In genomic region chr2:128424406-128424805, GRCh38 we compare ENCODE assay signal across 15 cellular contexts.
"Had no signal": no experiment of that assay in that cellular context is flagged by ENCODE, and none has a peak within 500 bp of the region (broad histone marks: within the 10 kb centered on the region; RNA-seq: fewer than 3 reads in every experiment).

No MANE protein-coding gene starts in this region.

- H3K27me3 ChIP-seq: esophagus squamous epithelium, tibial nerve, vagina had no signal

- H3K27me3 Mint-ChIP-seq: activated naive CD8-positive, alpha-beta T cell treated with anti-CD3 and anti-CD28 coated beads, Interleukin-2, amount 50 U/mL, for 24 hours had no signal

- ATAC-seq: activated naive CD8-positive, alpha-beta T cell treated with anti-CD3 and anti-CD28 coated beads, Interleukin-2, amount 50 U/mL, for 24 hours; left ventricle myocardium superior; stimulated activated memory B cell treated with anti-CD40 and anti-IgM and Interleukin-4, amounts not matched to agents 10 μg/mL and 1 μg/mL and 100 μg/mL, for 72 hours had no signal

- H3K27ac Mint-ChIP-seq: activated B cell treated with CpG ODN at 0.5 μM for 24 hours; activated CD4-positive, alpha-beta T cell treated with anti-CD3 and anti-CD28 coated beads, Interleukin-2, amount 10 ng/mL, durations not matched to agents 7 days and 5 days; activated naive CD8-positive, alpha-beta T cell treated with anti-CD3 and anti-CD28 coated beads, Interleukin-2, amount 50 U/mL, for 24 hours; activated T-helper 1 cell treated with anti-CD3 and anti-CD28 coated beads, Interleukin-12 subunit alpha, Interleukin-12 subunit beta, Interleukin-2, Interleukin-4 antibody, amounts not matched to agents 30 ng/mL and 10 ng/mL and 1 ng/mL, durations not matched to agents 14 hours and 24 hours and 36 hours; stimulated activated memory B cell treated with anti-CD40 and anti-IgM and Interleukin-4, amounts not matched to agents 10 μg/mL and 1 μg/mL and 100 μg/mL, for 72 hours had no signal

- H3K9me3 Mint-ChIP-seq: activated T-helper 1 cell treated with anti-CD3 and anti-CD28 coated beads, Interleukin-12 subunit alpha, Interleukin-12 subunit beta, Interleukin-2, Interleukin-4 antibody, amounts not matched to agents 30 ng/mL and 10 ng/mL and 1 ng/mL, durations not matched to agents 14 hours and 24 hours and 36 hours had no signal

- H3K4me1 Mint-ChIP-seq: activated B cell treated with CpG ODN at 0.5 μM for 24 hours; activated CD4-positive, alpha-beta T cell treated with anti-CD3 and anti-CD28 coated beads, Interleukin-2, amount 10 ng/mL, durations not matched to agents 7 days and 5 days; activated naive CD8-positive, alpha-beta T cell treated with anti-CD3 and anti-CD28 coated beads, Interleukin-2, amount 50 U/mL, for 24 hours; stimulated activated memory B cell treated with anti-CD40 and anti-IgM and Interleukin-4, amounts not matched to agents 10 μg/mL and 1 μg/mL and 100 μg/mL, for 72 hours had no signal

- H3K9me3 ChIP-seq: esophagus squamous epithelium had no signal

- H3K4me3 Mint-ChIP-seq: activated B cell treated with CpG ODN at 0.5 μM for 24 hours; activated CD4-positive, alpha-beta T cell treated with anti-CD3 and anti-CD28 coated beads, Interleukin-2, amount 10 ng/mL, durations not matched to agents 7 days and 5 days; activated naive CD8-positive, alpha-beta T cell treated with anti-CD3 and anti-CD28 coated beads, Interleukin-2, amount 50 U/mL, for 24 hours; activated T-helper 1 cell treated with anti-CD3 and anti-CD28 coated beads, Interleukin-12 subunit alpha, Interleukin-12 subunit beta, Interleukin-2, Interleukin-4 antibody, amounts not matched to agents 30 ng/mL and 10 ng/mL and 1 ng/mL, durations not matched to agents 14 hours and 24 hours and 36 hours; stimulated activated memory B cell treated with anti-CD40 and anti-IgM and Interleukin-4, amounts not matched to agents 10 μg/mL and 1 μg/mL and 100 μg/mL, for 72 hours had no signal

- H3K27ac ChIP-seq: esophagus squamous epithelium, vagina had no signal

- H3K4me3 ChIP-seq: esophagus squamous epithelium, tibial nerve, vagina had no signal

- H3K36me3 ChIP-seq: esophagus squamous epithelium, tibial nerve, vagina had no signal

- H3K4me1 ChIP-seq: tibial nerve, vagina had no signal

- DNase-seq: activated B cell treated with CpG ODN at 0.5 μM for 24 hours; activated CD4-positive, alpha-beta T cell treated with anti-CD3 and anti-CD28 coated beads, Interleukin-2, amount 10 ng/mL, durations not matched to agents 7 days and 5 days; activated naive CD4-positive, alpha-beta T cell treated with Interleukin-2 at 50 U/mL for 16 hours; activated naive CD8-positive, alpha-beta T cell treated with anti-CD3 and anti-CD28 coated beads, Interleukin-2, amount 50 U/mL, for 24 hours; effector CD4-positive, alpha-beta T cell; esophagus squamous epithelium; glutamatergic neuron; hypothalamus; left ventricle myocardium superior; mesenchymal stem cell; stimulated activated CD4-positive, alpha-beta T cell treated with anti-CD3 and anti-CD28 coated beads, Interleukin-2, amount 100 ng/mL, for 48 hours had no signal
